In genomic region chr2:177471990-177472389, GRCh38 we compare ENCODE assay signal across 2 cellular contexts.
TF ChIP-seq lines count a peak whose summit lies in the region.

No MANE protein-coding gene starts in this region.

TF ChIP-seq in GM23338, 12 proteins besides CTCF, POLR2A, EP300 and RAD21 (continued from another document):
- TF ChIP-seq ZNF462 (CRISPR knock-in tag; IDR thresholded peaks at IDR 0.05), result no peak
- TF ChIP-seq CREB1 (CRISPR knock-in tag; IDR thresholded peaks at IDR 0.05; ENCODE audit: low read depth), result no peak
- TF ChIP-seq ZNF331 (CRISPR knock-in tag; IDR thresholded peaks at IDR 0.05; ENCODE audit: low read depth), result no peak

TF ChIP-seq in K562, 482 proteins besides CTCF, POLR2A, EP300 and RAD21 (continued from another document):
- TF ChIP-seq PREB (CRISPR knock-in tag; IDR thresholded peaks at IDR 0.05) (no peak), PATZ1 (CRISPR knock-in tag; IDR thresholded peaks at IDR 0.05; ENCODE audit: borderline replicate concordance) (no peak)
